In the genomic region with DNA sequence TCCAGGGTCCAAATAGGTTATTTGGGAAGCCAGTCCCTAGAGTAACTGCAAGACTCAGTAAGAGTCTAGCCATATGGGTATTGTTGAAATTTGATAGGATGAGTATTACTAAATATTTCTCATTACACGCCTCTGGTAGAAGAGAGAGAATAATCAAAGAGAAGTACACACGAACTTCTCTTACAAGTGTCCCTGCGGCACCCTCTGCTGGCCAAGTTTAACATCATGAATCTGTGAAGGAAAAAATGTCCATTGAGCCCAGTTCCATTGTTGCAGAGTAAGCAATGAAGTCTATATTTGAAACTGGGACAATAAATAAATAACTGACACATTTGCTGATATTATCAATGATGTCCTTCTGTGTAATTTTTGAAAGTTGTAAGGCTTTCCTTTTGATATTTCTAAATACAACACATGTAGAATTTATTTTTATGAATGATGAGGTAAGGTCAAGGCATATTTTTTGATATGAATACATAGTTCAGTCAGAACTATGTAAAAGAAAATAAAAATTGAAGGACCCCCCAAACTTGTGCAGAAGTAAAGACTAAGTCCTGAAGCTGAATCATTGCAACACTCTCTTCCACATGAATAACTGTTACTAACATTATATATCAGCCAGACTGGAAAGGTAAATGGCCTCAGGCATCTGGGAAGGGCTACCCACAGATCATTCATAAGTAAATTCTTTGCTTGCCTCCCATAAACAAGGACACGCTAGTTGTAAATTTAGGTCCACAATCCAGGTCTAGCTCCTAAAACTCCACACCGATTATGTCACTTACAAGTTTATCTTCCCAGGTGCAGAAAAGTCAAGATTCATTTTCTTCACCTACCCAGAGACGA, we compare ENCODE assay signal across 7 cellular contexts. TPM values are rescaled to one million over a fixed set of nuclear protein-coding genes. Genes with fewer than 3 reads are reported as not detected.
DNase-seq lines count a peak whose midpoint lies in the region; ATAC-seq and TF ChIP-seq lines count a peak whose summit lies in the region.

No MANE protein-coding gene starts in this region.

- H4K20me1 ChIP-seq in OCI-LY7 (ENCODE audit: insufficient read depth, low read length), result no peaks in the 10 kb centered on the region

- no peak overlapping the region for H2AFZ ChIP-seq in OCI-LY7 (ENCODE audit: low read length)

- H3K4me2 ChIP-seq in OCI-LY7 (ENCODE audit: low read length), result no peak overlapping the region

- no peaks in the 10 kb centered on the region for H3K36me3 ChIP-seq in OCI-LY7 (ENCODE audit: insufficient read depth, low read length)
- H3K36me3 ChIP-seq in lung (ENCODE audit: control insufficient read depth in 2 of 2, insufficient read depth in 2 of 2, low read length in 2 of 2), result no peaks in the 10 kb centered on the region

- 40 to 44% methylated on average over 6 of the region's 6 CpGs for WGBS in lung, 2 donors
- WGBS in lower leg skin, 2 donors, result 22 to 28% methylated on average over 6 of the region's 6 CpGs

- H3K4me1 ChIP-seq in OCI-LY7 (ENCODE audit: insufficient read depth, low read length, poor library complexity, severe bottlenecking) (no peaks in the 10 kb centered on the region), lung (ENCODE audit: control insufficient read depth in 2 of 2, insufficient read depth in 2 of 2, low read length in 2 of 2) (no peaks in the 10 kb centered on the region)

- H3K9me3 ChIP-seq in OCI-LY7 (ENCODE audit: low read length), result no peaks in the 10 kb centered on the region
- H3K9me3 ChIP-seq in lung (ENCODE audit: control insufficient read depth in 2 of 2, insufficient read depth in 1 of 2, low read length in 1 of 2), result no peaks in the 10 kb centered on the region

- H3K27me3 ChIP-seq in lung (ENCODE audit: control insufficient read depth, insufficient read depth), result no peaks in the 10 kb centered on the region

- DNase-seq in GM04504 (ENCODE audit: low read depth), result peak; percentile 26
- DNase-seq in HS-27A (ENCODE audit: low read depth), result peak; percentile 9
- DNase-seq in OCI-LY7 (ENCODE audit: low spot score), result peak; percentile 38
- no peak for DNase-seq in coronary artery (ENCODE audit: low spot score)
- peak; percentile 45 for DNase-seq in lung (ENCODE audit: low spot score)
- DNase-seq in lower leg skin (ENCODE audit: low spot score in 2 of 2), result no peak

- peak; percentile 81 for TF ChIP-seq CTCF in OCI-LY7 (conservative IDR thresholded peaks at IDR 0.05; ENCODE audit: low read length)
- TF ChIP-seq CTCF in coronary artery (IDR thresholded peaks at IDR 0.05), result peak; percentile 20
- TF ChIP-seq CTCF in lung (IDR thresholded peaks at IDR 0.05; ENCODE audit: control extremely low read depth, extremely low read depth), result peak; percentile 24
- TF ChIP-seq CTCF in lower leg skin (IDR thresholded peaks at IDR 0.05), result no peak

- CTCF ChIA-PET in OCI-LY7 (lab: Charles Lee; ENCODE audit: unreplicated experiment), result no interaction called here

- no peak for ATAC-seq in lung (ENCODE audit: insufficient read depth, low FRiP score)
- no peak for ATAC-seq in HG03097 (IDR thresholded peaks at IDR 0.05; ENCODE audit: low FRiP score, unreplicated experiment)

- H3K79me2 ChIP-seq in OCI-LY7 (ENCODE audit: insufficient read depth, low read depth, low read length), result no peaks in the 10 kb centered on the region

- no peak for TF ChIP-seq POLR2A in lower leg skin (IDR thresholded peaks at IDR 0.05)

- POLR2A ChIA-PET in OCI-LY7 (lab: Charles Lee), result interaction anchor here (0.5 kb wide), 1 partner anchor 591 kb away, joined by 3 read pairs; no protein-coding TSS in a partner anchor

- H3K27ac ChIP-seq in OCI-LY7 (ENCODE audit: low read depth, low read length, poor library complexity, severe bottlenecking) (no peak overlapping the region), coronary artery (no peak overlapping the region), lung (ENCODE audit: low read depth in 1 of 2, low read length in 1 of 2) (no peak overlapping the region)

- H3K4me3 ChIP-seq in OCI-LY7 (ENCODE audit: low read depth, low read length, poor library complexity, severe bottlenecking) (no peak overlapping the region), coronary artery (no peak overlapping the region), lung (no peak overlapping the region), lower leg skin (ENCODE audit: low read depth, poor library complexity, severe bottlenecking) (no peak overlapping the region)

- no peaks in the 10 kb centered on the region for H3K9me2 ChIP-seq in OCI-LY7 (ENCODE audit: insufficient read depth, low read length)

- intact Hi-C loops in OCI-LY7 (cut with micrococcal nuclease; ENCODE audit: unreplicated experiment), result loop anchor here (1.0 to 2.0 kb wide), 2 partner anchors 378 to 817 kb away; no protein-coding TSS in a partner anchor
- intact Hi-C loops in lower leg skin (cut with DNase I; ENCODE audit: low total_unique reads), result loop anchor here (5.0 kb wide), 1 partner anchor 817 kb away; no protein-coding TSS in a partner anchor

- no TSS peak for BruUV-seq in OCI-LY7 (replicated peaks; lab: Mats Ljungman, UMichigan)

RNA-seq across cellular contexts. Expression of a gene that starts 10.0 kb away (rescaled TPM):
- not detected in 2 replicates for total RNA-seq in OCI-LY7 (2014; rRNA removed; shearing (Covaris generic))
- total RNA-seq in OCI-LY7 (2022) (not detected in 2 replicates), lung (not detected), lower leg skin (not detected)
- polyA plus RNA-seq in lung, result not detected

RNA-seq across cellular contexts. Expression of a gene that starts 41.7 kb away (rescaled TPM):
- total RNA-seq in OCI-LY7 (2014; rRNA removed; shearing (Covaris generic)), result not detected in 2 replicates
- total RNA-seq in OCI-LY7 (2022) (not detected in 2 replicates), lung (not detected), lower leg skin (not detected)
- not detected for polyA plus RNA-seq in lung

RNA-seq across cellular contexts. Expression of a gene that starts 49.1 kb away (rescaled TPM):
- not detected in 2 replicates for total RNA-seq in OCI-LY7 (2014; rRNA removed; shearing (Covaris generic))
- total RNA-seq in OCI-LY7 (2022) (not detected in 2 replicates), lung (not detected), lower leg skin (not detected)
- polyA plus RNA-seq in lung, result not detected

RNA-seq across cellular contexts. Expression of a gene that starts 54.8 kb away (rescaled TPM):
- not detected in 2 replicates for total RNA-seq in OCI-LY7 (2014; rRNA removed; shearing (Covaris generic))
- total RNA-seq in OCI-LY7 (2022), result not detected in 2 replicates
- not detected for total RNA-seq in lung
- not detected for polyA plus RNA-seq in lung
- 1 to 10 TPM in 1 of 4 donors, not detected in 3; 2.7 TPM for total RNA-seq in lower leg skin

RNA-seq across cellular contexts. Expression of a gene that starts 57.2 kb away (rescaled TPM):
- not detected in 2 replicates for total RNA-seq in OCI-LY7 (2014; rRNA removed; shearing (Covaris generic))
- total RNA-seq in OCI-LY7 (2022) (not detected in 2 replicates), lung (not detected), lower leg skin (not detected)
- not detected for polyA plus RNA-seq in lung

Comparison
In these comparisons a context has a peak if more than half of its experiments do, and no peak if none do; other contexts are left out.
1. DNase-seq: peak in GM04504 (single experiment), HS-27A (single experiment), OCI-LY7 (single experiment) and lung (single experiment); none in coronary artery (single experiment) and lower leg skin (0 of 2).
2. CTCF ChIP-seq: peak in OCI-LY7 (single experiment), coronary artery (single experiment) and lung (single experiment); none in lower leg skin (0 of 3).